ENCODE assay signal across 19 cellular contexts in the genomic region with DNA sequence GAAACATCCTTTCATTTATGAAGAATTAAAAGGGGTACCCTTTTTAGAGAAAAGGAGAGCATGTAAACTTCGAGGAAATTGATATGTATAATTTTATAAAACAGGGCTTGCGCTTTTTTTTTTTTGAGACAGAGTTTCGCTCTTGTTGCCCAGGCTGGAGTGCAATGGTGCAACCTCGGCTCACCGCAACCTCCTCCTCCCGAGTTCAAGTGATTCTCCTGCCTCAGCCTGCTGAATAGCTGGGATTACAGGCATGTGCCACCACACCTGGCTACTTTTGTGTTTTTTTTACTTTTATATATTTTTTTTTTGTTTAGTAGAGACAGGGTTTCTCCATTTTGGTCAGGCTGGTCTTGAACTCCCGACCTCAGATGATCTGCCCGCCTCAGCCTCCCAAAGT. TPM values are rescaled to one million over a fixed set of nuclear protein-coding genes. Genes with fewer than 3 reads are reported as not detected.
"Had no signal": no experiment of that assay in that cellular context is flagged by ENCODE, and none has a peak within 500 bp of the region (broad histone marks: within the 10 kb centered on the region; RNA-seq: fewer than 3 reads in every experiment).

No MANE protein-coding gene starts in this region.

RNA-seq across cellular contexts. Expression of a gene that starts 40.8 kb away (rescaled TPM):
- total RNA-seq: activated naive CD4-positive, alpha-beta T cell treated with anti-CD3 and anti-CD28 coated beads for 36 hours; activated naive CD4-positive, alpha-beta T cell treated with anti-CD3 and anti-CD28 coated beads, Interleukin-2, amount 50 U/mL, for 72 hours; activated naive CD8-positive, alpha-beta T cell treated with anti-CD3 and anti-CD28 coated beads, Interleukin-2, amount 10 ng/mL, durations not matched to agents 7 days and 5 days; activated T-cell treated with anti-CD3 and anti-CD28 coated beads, Interleukin-2, amount 50 U/mL, for 4 hours; activated T-cell treated with anti-CD3 and anti-CD28 coated beads, Interleukin-2, amount 50 U/mL, for 72 hours; activated T-helper 1 cell treated with anti-CD3 and anti-CD28 coated beads, Interleukin-12 subunit alpha, Interleukin-12 subunit beta, Interleukin-2, Interleukin-4 antibody, amounts not matched to agents 30 ng/mL and 10 ng/mL and 1 ng/mL, durations not matched to agents 14 hours and 24 hours and 36 hours; activated T-helper 2 cell treated with anti-CD3 and anti-CD28 coated beads, Interferon-gamma antibody, Interleukin-2, Interleukin-4, amounts not matched to agents 10 μg/mL and 5 μg/mL and 100 μg/mL, durations not matched to agents 14 hours and 24 hours and 36 hours; adrenal gland; aorta; ascending aorta; astrocyte; body of pancreas; breast epithelium; bronchial epithelial cell; cardiac muscle cell; cardiac septum; cerebellum; chondrocyte had no signal
- polyA plus RNA-seq: adipose tissue, adrenal gland, aorta, cardiac muscle cell had no signal
